Comparison of ENCODE assay signal across 11 cellular contexts in the genomic region with DNA sequence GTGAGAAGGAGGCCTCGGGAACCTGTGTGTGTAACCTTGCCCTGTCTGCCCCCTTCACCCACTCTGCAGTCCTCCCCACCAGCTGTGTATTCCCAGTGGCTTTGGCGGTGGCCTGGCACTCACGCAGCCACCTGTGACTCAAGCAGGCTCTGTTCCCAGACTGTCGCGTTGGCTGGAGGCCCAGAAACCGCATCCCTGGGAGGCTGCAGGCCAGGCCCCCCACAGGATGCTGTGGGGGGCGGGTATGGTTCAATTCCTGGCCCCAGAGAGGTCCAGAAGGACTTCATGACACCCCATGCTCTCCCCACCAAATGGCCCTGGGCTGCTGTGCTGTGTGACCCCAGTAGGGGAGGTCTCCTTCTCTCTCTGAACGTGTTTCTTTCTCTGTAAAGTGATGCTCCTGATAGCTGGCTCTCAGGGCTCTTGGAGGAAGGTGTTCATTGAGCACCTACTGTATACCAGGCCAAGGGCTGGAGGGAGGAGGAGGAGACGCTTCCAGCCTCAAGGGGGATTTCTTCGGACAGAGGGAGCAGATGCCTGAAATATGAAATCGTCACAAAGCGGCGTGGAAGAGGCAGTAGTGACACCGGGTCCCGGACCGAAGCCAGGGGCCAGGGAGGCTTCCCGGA. TPM values are rescaled to one million over a fixed set of nuclear protein-coding genes. Genes with fewer than 3 reads are reported as not detected.
DNase-seq lines count a peak whose midpoint lies in the region; ATAC-seq, FAIRE-seq and TF ChIP-seq lines count a peak whose summit lies in the region.
"Had no signal": no experiment of that assay in that cellular context is flagged by ENCODE, and none has a peak within 500 bp of the region (broad histone marks: within the 10 kb centered on the region; RNA-seq: fewer than 3 reads in every experiment).

No MANE protein-coding gene starts in this region.

- no peak for TF ChIP-seq CTCF in astrocyte of the spinal cord (IDR thresholded peaks at IDR 0.05; ENCODE audit: low read depth, low read length)

- in situ Hi-C loops in astrocyte of the spinal cord (cut with HindIII; ENCODE audit: low sequenced_read_pairs) = no loop called here

- WGBS in small intestine, 3 donors = 47 to 53% (median 52%) methylated on average over 16 to 17 of the region's 17 CpGs

- FAIRE-seq in small intestine (lab: Jason Lieb, UNC) = no peak
- FAIRE-seq: islet of Langerhans had no signal

- no peaks in the 10 kb centered on the region for H3K4me1 ChIP-seq in small intestine (ENCODE audit: control insufficient read depth in 2 of 2, insufficient read depth in 1 of 2, low read depth in 1 of 2, low read length in 1 of 2)

- intact Hi-C loops in posterior cingulate gyrus (cut with DNase I) = no loop called here

- H3K9me3 ChIP-seq in small intestine (ENCODE audit: control insufficient read depth, low read depth) = no peaks in the 10 kb centered on the region
- H3K9me3 ChIP-seq: neutrophil had no signal

- peaks cover 0 to 18% of the 10 kb centered on the region in 2 donors for H3K27me3 ChIP-seq in small intestine (ENCODE audit: control insufficient read depth in 2 of 2, insufficient read depth in 2 of 2, low read length in 2 of 2)

- H3K4me3 ChIP-seq in astrocyte of the spinal cord (ENCODE audit: low read depth, low read length) (no peak overlapping the region), small intestine (ENCODE audit: low read depth in 1 of 2, low read length in 2 of 2) (no peak overlapping the region)

- no peak overlapping the region for H3K27ac ChIP-seq in small intestine (ENCODE audit: low read depth in 1 of 2, low read length in 1 of 2)
- H3K27ac ChIP-seq: neutrophil had no signal

- DNase-seq in NCI-H2107 treated with DMSO at 0.1 percent for 48 hours (lab: John Stamatoyannopoulos, UW; ENCODE audit: unreplicated experiment) = peak; percentile 22
- no peak for DNase-seq in NCI-H2107 (lab: John Stamatoyannopoulos, UW)
- DNase-seq in NCI-H2029 treated with DMSO at 0.1 percent for 48 hours (lab: John Stamatoyannopoulos, UW) = peak; percentile 42
- peak; percentile 45 for DNase-seq in astrocyte of the spinal cord (ENCODE audit: low read depth, low spot score)
- DNase-seq in posterior cingulate gyrus = peak in 9 of 10 donors; percentile 50 to 94 (median 73)
- no peak for DNase-seq in small intestine
- no peak for DNase-seq in stimulated activated CD4-positive, alpha-beta T cell treated with anti-CD3 and anti-CD28 coated beads, Interleukin-4, amount 100 ng/mL, for 4 hours
- DNase-seq: activated gamma-delta T cell had no signal

- ATAC-seq in GM19328 (IDR thresholded peaks at IDR 0.05; ENCODE audit: unreplicated experiment) = no peak

- H3K36me3 ChIP-seq in small intestine (ENCODE audit: control insufficient read depth in 2 of 2, insufficient read depth in 2 of 2, low read length in 2 of 2) = no peaks in the 10 kb centered on the region
- H3K36me3 ChIP-seq: neutrophil had no signal

RNA-seq across cellular contexts. Expression of gene LINGO3, which starts 1.9 kb away (rescaled TPM):
- under 1 TPM in 1 of 3 donors, not detected in 2; 0.13 TPM for polyA plus RNA-seq in small intestine

RNA-seq across cellular contexts. Expression of gene LSM7, which starts 18.5 kb away (rescaled TPM):
- 100 to 1,000 TPM; 233 to 471 (median 333) TPM for polyA plus RNA-seq in small intestine

RNA-seq across cellular contexts. Expression of gene SPPL2B, which starts 18.6 kb away (rescaled TPM):
- polyA plus RNA-seq in small intestine = 10 to 100 TPM; 69.3 to 82.6 (median 73.8) TPM

RNA-seq across cellular contexts. Expression of gene PEAK3, which starts 27.9 kb away (rescaled TPM):
- polyA plus RNA-seq in small intestine = under 1 TPM in 2 of 3 donors, not detected in 1; 0.46 to 0.54 TPM

RNA-seq across cellular contexts. Expression of gene TMPRSS9, which starts 50.2 kb away (rescaled TPM):
- under 1 TPM in 1 of 3 donors, not detected in 2; 0.54 TPM for polyA plus RNA-seq in small intestine

Comparison
In these comparisons a context has a peak if more than half of its experiments do, and no peak if none do; other contexts are left out.
1. DNase-seq: peak in NCI-H2107 treated with DMSO at 0.1 percent for 48 hours (single experiment), NCI-H2029 treated with DMSO at 0.1 percent for 48 hours (single experiment), astrocyte of the spinal cord (single experiment) and posterior cingulate gyrus (9 of 10); none in NCI-H2107 (single experiment), small intestine (single experiment) and stimulated activated CD4-positive, alpha-beta T cell treated with anti-CD3 and anti-CD28 coated beads, Interleukin-4, amount 100 ng/mL, for 4 hours (0 of 2).